ENCODE assay signal across 19 cellular contexts in the genomic region with DNA sequence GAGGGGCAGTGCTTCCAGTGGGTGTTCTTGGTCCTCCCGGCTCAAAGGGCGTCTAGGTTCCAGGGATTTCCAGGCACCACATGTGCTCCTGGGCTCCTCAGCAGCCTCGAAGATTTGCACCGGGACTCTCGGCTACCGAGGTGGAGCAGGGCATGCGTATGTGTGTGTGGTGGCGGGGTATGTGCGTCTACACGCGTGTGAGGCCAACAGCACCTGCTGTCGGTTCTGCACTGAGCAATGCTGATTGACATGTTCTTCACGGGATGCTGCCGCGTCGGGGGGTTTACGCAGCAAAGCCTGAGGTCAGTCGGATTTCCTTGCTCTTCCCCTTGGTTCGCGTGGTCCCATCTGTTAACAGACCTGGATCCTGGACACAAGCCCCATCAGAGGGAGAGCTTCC.
A peak's percentile ranks its signal among the peaks of the same experiment; 100 is the strongest.
DNase-seq lines count a peak whose midpoint lies in the region; ATAC-seq and TF ChIP-seq lines count a peak whose summit lies in the region.
"Had no signal": no experiment of that assay in that cellular context is flagged by ENCODE, and none has a peak within 500 bp of the region (broad histone marks: within the 10 kb centered on the region; RNA-seq: fewer than 3 reads in every experiment).

No MANE protein-coding gene starts in this region.

- H3K27ac Mint-ChIP-seq in T-helper 17 cell (peak overlapping the region; percentile 49), mesothelial cell of epicardium (no peak overlapping the region)
- peak overlapping the region; percentile 27 for H3K27ac Mint-ChIP-seq in stimulated activated naive B cell treated with anti-CD40 and anti-IgM and Interleukin-4, amounts not matched to agents 10 μg/mL and 1 μg/mL and 100 μg/mL, for 72 hours

- TF ChIP-seq CTCF in mucosa of descending colon (IDR thresholded peaks at IDR 0.05) (no peak), mesothelial cell of epicardium (IDR thresholded peaks at IDR 0.05; ENCODE audit: unreplicated experiment) (no peak)

- no peaks in the 10 kb centered on the region for H3K36me3 Mint-ChIP-seq in T-helper 17 cell (ENCODE audit: low read depth)
- peaks cover 18 to 19% of the 10 kb centered on the region in 2 donors for H3K36me3 Mint-ChIP-seq in stimulated activated naive B cell treated with anti-CD40 and anti-IgM and Interleukin-4, amounts not matched to agents 10 μg/mL and 1 μg/mL and 100 μg/mL, for 72 hours
- H3K36me3 Mint-ChIP-seq in mesothelial cell of epicardium = no peaks in the 10 kb centered on the region
- H3K36me3 Mint-ChIP-seq: CD8-positive, alpha-beta memory T cell had no signal

- peaks cover 0 to 4% of the 10 kb centered on the region in 2 donors for H3K9me3 Mint-ChIP-seq in stimulated activated naive B cell treated with anti-CD40 and anti-IgM and Interleukin-4, amounts not matched to agents 10 μg/mL and 1 μg/mL and 100 μg/mL, for 72 hours
- peaks cover 6% of the 10 kb centered on the region for H3K9me3 Mint-ChIP-seq in mesothelial cell of epicardium

- no peaks in the 10 kb centered on the region for H3K4me1 ChIP-seq in mucosa of descending colon (ENCODE audit: low read depth)
- H3K4me1 ChIP-seq: SJSA1 had no signal

- H3K4me3 Mint-ChIP-seq in T-helper 17 cell (no peak overlapping the region), mesothelial cell of epicardium (no peak overlapping the region)
- no peak overlapping the region for H3K4me3 Mint-ChIP-seq in stimulated activated naive B cell treated with anti-CD40 and anti-IgM and Interleukin-4, amounts not matched to agents 10 μg/mL and 1 μg/mL and 100 μg/mL, for 72 hours
- H3K4me3 Mint-ChIP-seq: CD8-positive, alpha-beta memory T cell had no signal

- H3K4me1 Mint-ChIP-seq in T-helper 17 cell = peaks cover 4% of the 10 kb centered on the region
- peaks cover 9 to 19% of the 10 kb centered on the region in 2 donors for H3K4me1 Mint-ChIP-seq in stimulated activated naive B cell treated with anti-CD40 and anti-IgM and Interleukin-4, amounts not matched to agents 10 μg/mL and 1 μg/mL and 100 μg/mL, for 72 hours
- peaks cover 4% of the 10 kb centered on the region for H3K4me1 Mint-ChIP-seq in mesothelial cell of epicardium

- intact Hi-C loops in mucosa of descending colon (cut with DNase I, micrococcal nuclease) = no loop called here

- H3K36me3 ChIP-seq in mucosa of descending colon (ENCODE audit: low read depth) = no peaks in the 10 kb centered on the region
- H3K36me3 ChIP-seq: SJSA1 had no signal

- no peak overlapping the region for H3K4me3 ChIP-seq in mucosa of descending colon
- H3K4me3 ChIP-seq: K562, SJSA1 had no signal

- ATAC-seq in T-helper 17 cell (no peak), mucosa of descending colon (no peak), HG02840 (IDR thresholded peaks at IDR 0.05; ENCODE audit: low FRiP score, unreplicated experiment) (no peak)
- no peak for ATAC-seq in stimulated activated naive B cell treated with anti-CD40 and anti-IgM and Interleukin-4, amounts not matched to agents 10 μg/mL and 1 μg/mL and 100 μg/mL, for 72 hours (replicated peaks)
- ATAC-seq: K562, Panc1 had no signal

- no peaks in the 10 kb centered on the region for H3K9me3 ChIP-seq in T-helper 17 cell (ENCODE audit: control insufficient read depth, low read length, poor library complexity, severe bottlenecking)
- H3K9me3 ChIP-seq in mucosa of descending colon = no peaks in the 10 kb centered on the region

- H3K27me3 Mint-ChIP-seq in T-helper 17 cell (peaks cover 7% of the 10 kb centered on the region), mesothelial cell of epicardium (ENCODE audit: low read depth) (peaks cover 15% of the 10 kb centered on the region)
- H3K27me3 Mint-ChIP-seq in stimulated activated naive B cell treated with anti-CD40 and anti-IgM and Interleukin-4, amounts not matched to agents 10 μg/mL and 1 μg/mL and 100 μg/mL, for 72 hours = no peaks in the 10 kb centered on the region

- peak; percentile 30 for DNase-seq in activated effector memory CD4-positive, alpha-beta T cell treated with anti-CD3 and anti-CD28 coated beads, Interleukin-2, amount 50 U/mL, for 16 hours
- DNase-seq in activated effector memory CD4-positive, alpha-beta T cell treated with Interleukin-2 at 50 U/mL for 16 hours = no peak
- DNase-seq in T-helper 17 cell (no peak), iPS-NIHi7 (ENCODE audit: extremely low spot score) (peak; percentile 8), mucosa of descending colon (no peak), mesothelial cell of epicardium (ENCODE audit: low spot score in 2 of 2, unreplicated experiment in 2 of 2) (no peak)
- DNase-seq in stimulated activated naive B cell treated with anti-CD40 and anti-IgM and Interleukin-4, amounts not matched to agents 10 μg/mL and 1 μg/mL and 100 μg/mL, for 72 hours = no peak
- DNase-seq: CD8-positive, alpha-beta memory T cell; DMS53; EL; GF-D8; NCI-H1092; NCI-H1436 treated with DMSO at 0.1 percent for 48 hours; NCI-H1930; NK-92 treated with Interleukin-12 subunit alpha and Interleukin-12 subunit beta, amount 100 ng/mL, for 24 hours had no signal

Comparison
In these comparisons a context has a peak if more than half of its experiments do, and no peak if none do; other contexts are left out.
1. DNase-seq: peak in activated effector memory CD4-positive, alpha-beta T cell treated with anti-CD3 and anti-CD28 coated beads, Interleukin-2, amount 50 U/mL, for 16 hours (single experiment) and iPS-NIHi7 (single experiment); none in activated effector memory CD4-positive, alpha-beta T cell treated with Interleukin-2 at 50 U/mL for 16 hours (single experiment), T-helper 17 cell (0 of 3), stimulated activated naive B cell treated with anti-CD40 and anti-IgM and Interleukin-4, amounts not matched to agents 10 μg/mL and 1 μg/mL and 100 μg/mL, for 72 hours (single experiment), mucosa of descending colon (0 of 3) and mesothelial cell of epicardium (0 of 2).